Comparison of ENCODE assay signal across 12 cellular contexts in the genomic region with DNA sequence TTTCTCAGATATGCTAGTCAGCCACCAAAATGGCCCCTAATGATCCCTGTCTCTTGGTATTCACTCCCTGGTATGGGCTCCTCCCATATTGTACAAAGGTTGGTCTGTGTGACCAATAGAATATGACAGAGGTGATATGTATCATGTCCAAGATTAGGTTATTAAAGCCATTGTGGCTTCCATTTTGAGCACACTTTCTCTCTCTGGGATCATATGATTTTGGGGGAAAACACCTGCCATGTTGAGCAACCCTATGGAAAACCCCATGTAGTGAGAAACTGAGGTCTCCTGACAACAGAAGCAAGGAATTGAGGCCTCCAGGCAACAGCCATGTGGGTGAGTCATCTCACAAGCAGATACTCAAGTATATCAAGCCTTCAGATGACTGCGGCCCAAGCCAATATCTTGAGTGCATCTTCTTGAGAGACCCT. TPM values are rescaled to one million over a fixed set of nuclear protein-coding genes. Genes with fewer than 3 reads are reported as not detected.
DNase-seq lines count a peak whose midpoint lies in the region; ATAC-seq, FAIRE-seq and TF ChIP-seq lines count a peak whose summit lies in the region.
"Had no signal": no experiment of that assay in that cellular context is flagged by ENCODE, and none has a peak within 500 bp of the region (broad histone marks: within the 10 kb centered on the region; RNA-seq: fewer than 3 reads in every experiment).

No MANE protein-coding gene starts in this region.

- FAIRE-seq in pancreas (lab: Jason Lieb, UNC): no peak
- FAIRE-seq: astrocyte had no signal

- intact Hi-C loops in pancreas (cut with DNase I): no loop called here

- TF ChIP-seq CTCF in GM06990 (IDR thresholded peaks at IDR 0.05; ENCODE audit: insufficient read depth, low read length, poor library complexity, severe bottlenecking) (no peak), fibroblast of pulmonary artery (IDR thresholded peaks at IDR 0.05; ENCODE audit: low read length, missing control alignments) (no peak), pancreas (IDR thresholded peaks at IDR 0.05) (no peak)

- no peaks in the 10 kb centered on the region for H3K36me3 ChIP-seq in GM06990 (ENCODE audit: control insufficient read depth, insufficient read depth, low read length)
- no peaks in the 10 kb centered on the region for H3K36me3 ChIP-seq in pancreas
- H3K36me3 ChIP-seq: gastroesophageal sphincter had no signal

- no peaks in the 10 kb centered on the region for H3K27me3 ChIP-seq in GM06990 (replicated peaks; ENCODE audit: control insufficient read depth, insufficient read depth, low read length)
- no peaks in the 10 kb centered on the region for H3K27me3 ChIP-seq in pancreas

- H3K4me3 ChIP-seq in GM06990 (replicated peaks; ENCODE audit: low read depth, low read length) (no peak overlapping the region), fibroblast of pulmonary artery (replicated peaks; ENCODE audit: low read depth, low read length) (no peak overlapping the region), pancreas (no peak overlapping the region)
- H3K4me3 ChIP-seq: gastroesophageal sphincter had no signal

- H3K27ac ChIP-seq in pancreas: no peak overlapping the region
- H3K27ac ChIP-seq: gastroesophageal sphincter had no signal

- DNase-seq in GM06990 (ENCODE audit: extremely low read depth, insufficient read length) (peak; percentile 58), fibroblast of pulmonary artery (ENCODE audit: low read depth) (peak; percentile 13), RPMI8226 (no peak), pancreas (no peak), SHP77 treated with DMSO at 0.1 percent for 48 hours (lab: John Stamatoyannopoulos, UW) (no peak), KG1 (lab: John Stamatoyannopoulos, UW) (no peak)
- DNase-seq: CD8-positive, alpha-beta memory T cell; NCI-H69 had no signal

- ATAC-seq in GM19395 (IDR thresholded peaks at IDR 0.05; ENCODE audit: unreplicated experiment) (peak; percentile 39), HG03442 (IDR thresholded peaks at IDR 0.05; ENCODE audit: unreplicated experiment) (peak; percentile 46), pancreas (no peak)
- ATAC-seq: gastroesophageal sphincter had no signal

- WGBS in pancreas, 2 donors: 89 to 92% methylated on average over 1 of the region's 1 CpG

- peaks cover 0 to 15% (median 0%) of the 10 kb centered on the region in 3 donors for H3K4me1 ChIP-seq in pancreas
- H3K4me1 ChIP-seq: gastroesophageal sphincter had no signal

- no peaks in the 10 kb centered on the region for H3K9me3 ChIP-seq in pancreas
- H3K9me3 ChIP-seq: gastroesophageal sphincter had no signal

RNA-seq across cellular contexts. Expression of gene ZNF318, which starts 7.1 kb away (rescaled TPM):
- total RNA-seq in pancreas: 10 to 100 TPM in 2 of 6 donors, 1 to 10 TPM in 4; 6.2 to 13.0 (median 8.7) TPM
- polyA plus RNA-seq in pancreas: 1 to 10 TPM; 6.2 to 9.4 TPM

RNA-seq across cellular contexts. Expression of gene ABCC10, which starts 50.8 kb away (rescaled TPM):
- 10 to 100 TPM; 14.0 to 21.8 (median 18.3) TPM for total RNA-seq in pancreas
- 10 to 100 TPM; 40.1 to 54.8 TPM for polyA plus RNA-seq in pancreas

Comparison
In these comparisons a context has a peak if more than half of its experiments do, and no peak if none do; other contexts are left out.
1. DNase-seq: peak in GM06990 (single experiment) and fibroblast of pulmonary artery (single experiment); none in RPMI8226 (single experiment), pancreas (0 of 6), SHP77 treated with DMSO at 0.1 percent for 48 hours (single experiment) and KG1 (single experiment).
2. ATAC-seq: peak in GM19395 (single experiment) and HG03442 (single experiment); none in pancreas (0 of 4).